Comparison of ENCODE assay signal across 4 cellular contexts in genomic region chr1:148724872-148725271, GRCh38. TPM values are rescaled to one million over a fixed set of nuclear protein-coding genes. Genes with fewer than 3 reads are reported as not detected.
"Had no signal": no experiment of that assay in that cellular context is flagged by ENCODE, and none has a peak within 500 bp of the region (broad histone marks: within the 10 kb centered on the region; RNA-seq: fewer than 3 reads in every experiment).

No MANE protein-coding gene starts in this region.

RNA-seq across cellular contexts. Expression of gene NUDT4B, which starts 23.7 kb away (rescaled TPM):
- total RNA-seq: naive thymus-derived CD8-positive, alpha-beta T cell; neural crest cell; osteocyte; sciatic nerve had no signal
